ENCODE assay signal across 2 cellular contexts in genomic region chr10:51649064-51649463, GRCh38.
TF ChIP-seq lines count a peak whose summit lies in the region.

No MANE protein-coding gene starts in this region.

TF ChIP-seq in SK-N-SH, 30 proteins besides CTCF, POLR2A, EP300 and RAD21:
- TF ChIP-seq USF2 (IDR thresholded peaks at IDR 0.05; ENCODE audit: borderline replicate concordance, low read depth, low read length) (no peak), CHD2 (IDR thresholded peaks at IDR 0.05; ENCODE audit: low read length, partially characterized antibody) (no peak), RCOR1 (IDR thresholded peaks at IDR 0.05; ENCODE audit: low read length) (no peak), YY1 (IDR thresholded peaks at IDR 0.05; ENCODE audit: low read depth) (no peak), NFIC (IDR thresholded peaks at IDR 0.05; ENCODE audit: borderline replicate concordance) (no peak), TEAD4 (IDR thresholded peaks at IDR 0.05; ENCODE audit: borderline replicate concordance, insufficient read depth) (no peak), REST (IDR thresholded peaks at IDR 0.05; ENCODE audit: low read depth, low read length) (no peak), FOXM1 (IDR thresholded peaks at IDR 0.05; ENCODE audit: low read depth) (no peak), ELF1 (IDR thresholded peaks at IDR 0.05) (no peak), EZH2phosphoT487 (IDR thresholded peaks at IDR 0.05; ENCODE audit: borderline replicate concordance, low read depth) (no peak), JUND (IDR thresholded peaks at IDR 0.05) (0 out of 2 replicates have a peak, but pooled peaks have one; percentile 21), GATA2 (CRISPR knock-in tag; IDR thresholded peaks at IDR 0.05) (no peak), TAF1 (IDR thresholded peaks at IDR 0.05; ENCODE audit: borderline replicate concordance, low read depth, low read length) (no peak), FOSL2 (IDR thresholded peaks at IDR 0.05; ENCODE audit: borderline replicate concordance, low read depth) (peak; percentile 47; the same call in 1 of the 2 replicates), TCF12 (IDR thresholded peaks at IDR 0.05) (no peak), MAX (IDR thresholded peaks at IDR 0.05; ENCODE audit: low read depth) (no peak)

TF ChIP-seq in endothelial cell of umbilical vein, 7 proteins besides CTCF, POLR2A, EP300 and RAD21:
- peak; percentile 27 for TF ChIP-seq JUN (IDR thresholded peaks at IDR 0.05; ENCODE audit: borderline replicate concordance, insufficient read depth, insufficient read length, low read depth)
- TF ChIP-seq POLR2AphosphoS5 (IDR thresholded peaks at IDR 0.05; ENCODE audit: insufficient read depth, low read depth, low read length): no peak
- no peak for TF ChIP-seq MYC (IDR thresholded peaks at IDR 0.05; ENCODE audit: low read depth, low read length)
- peak; percentile 36 for TF ChIP-seq FOS (IDR thresholded peaks at IDR 0.05; ENCODE audit: borderline replicate concordance, insufficient read depth, low read length)
TF ChIP-seq in endothelial cell of umbilical vein: peak in this region for 2.
